In genomic region chr22:28605362-28605761, GRCh38 we compare ENCODE assay signal across 22 cellular contexts.
"Had no signal": no experiment of that assay in that cellular context is flagged by ENCODE, and none has a peak within 500 bp of the region (broad histone marks: within the 10 kb centered on the region; RNA-seq: fewer than 3 reads in every experiment).

No MANE protein-coding gene starts in this region.

- H3K4me3 Mint-ChIP-seq: effector memory CD8-positive, alpha-beta T cell; memory B cell; naive B cell; stimulated activated effector memory CD8-positive, alpha-beta T cell treated with anti-CD3 and anti-CD28 coated beads, Interleukin-12 subunit alpha, Interleukin-12 subunit beta, amount 100 ng/mL, for 72 hours had no signal

- H3K36me3 ChIP-seq: left ventricle myocardium inferior, lower lobe of right lung, pancreas, right lobe of liver, tibial artery, upper lobe of left lung had no signal

- H3K36me3 Mint-ChIP-seq: memory B cell; naive B cell; stimulated activated effector memory CD8-positive, alpha-beta T cell treated with anti-CD3 and anti-CD28 coated beads, Interleukin-12 subunit alpha, Interleukin-12 subunit beta, amount 100 ng/mL, for 72 hours had no signal

- H3K27ac Mint-ChIP-seq: effector memory CD8-positive, alpha-beta T cell; memory B cell; progenitor cell of endocrine pancreas; stimulated activated effector memory CD8-positive, alpha-beta T cell treated with anti-CD3 and anti-CD28 coated beads, Interleukin-12 subunit alpha, Interleukin-12 subunit beta, amount 100 ng/mL, for 72 hours had no signal

- H3K9me3 ChIP-seq: left ventricle myocardium inferior, lower lobe of right lung, pancreas, right lobe of liver, tibial artery, upper lobe of left lung had no signal

- H3K4me3 ChIP-seq: hepatocyte, left ventricle myocardium inferior, lower lobe of right lung, pancreas, right lobe of liver, tibial artery, upper lobe of left lung had no signal

- H3K9me3 Mint-ChIP-seq: effector memory CD8-positive, alpha-beta T cell; memory B cell; stimulated activated effector memory CD8-positive, alpha-beta T cell treated with anti-CD3 and anti-CD28 coated beads, Interleukin-12 subunit alpha, Interleukin-12 subunit beta, amount 100 ng/mL, for 72 hours had no signal

- H3K4me1 ChIP-seq: foreskin keratinocyte, right lobe of liver had no signal

- H3K4me1 Mint-ChIP-seq: memory B cell; naive B cell; stimulated activated effector memory CD8-positive, alpha-beta T cell treated with anti-CD3 and anti-CD28 coated beads, Interleukin-12 subunit alpha, Interleukin-12 subunit beta, amount 100 ng/mL, for 72 hours had no signal

- DNase-seq: effector memory CD8-positive, alpha-beta T cell; erythroblast; foreskin keratinocyte; head of caudate nucleus; kidney; left cardiac atrium; left ventricle myocardium inferior; lower lobe of right lung; naive B cell; nucleus accumbens; pancreas; retina; right lobe of liver; stimulated activated CD4-positive, alpha-beta T cell treated with anti-CD3 and anti-CD28 coated beads, Interleukin-4, amount 100 ng/mL, for 1 hour; stimulated activated CD8-positive, alpha-beta memory T cell treated with anti-CD3 and anti-CD28 coated beads, Interleukin-4, amount 100 ng/mL, for 48 hours; stimulated activated naive CD8-positive, alpha-beta T cell treated with anti-CD3 and anti-CD28 coated beads, Interleukin-15, Interleukin-2, amounts not matched to agents 100 U/mL and 50 U/mL, for 24 hours; tibial artery; upper lobe of left lung had no signal

- H3K27me3 ChIP-seq: hepatocyte, pancreas, right lobe of liver, tibial artery, upper lobe of left lung had no signal

- H3K27ac ChIP-seq: foreskin keratinocyte, hepatocyte, left ventricle myocardium inferior, lower lobe of right lung, pancreas, right lobe of liver, tibial artery, upper lobe of left lung had no signal

- H3K27me3 Mint-ChIP-seq: progenitor cell of endocrine pancreas had no signal
